ENCODE assay signal across 19 cellular contexts in the genomic region with DNA sequence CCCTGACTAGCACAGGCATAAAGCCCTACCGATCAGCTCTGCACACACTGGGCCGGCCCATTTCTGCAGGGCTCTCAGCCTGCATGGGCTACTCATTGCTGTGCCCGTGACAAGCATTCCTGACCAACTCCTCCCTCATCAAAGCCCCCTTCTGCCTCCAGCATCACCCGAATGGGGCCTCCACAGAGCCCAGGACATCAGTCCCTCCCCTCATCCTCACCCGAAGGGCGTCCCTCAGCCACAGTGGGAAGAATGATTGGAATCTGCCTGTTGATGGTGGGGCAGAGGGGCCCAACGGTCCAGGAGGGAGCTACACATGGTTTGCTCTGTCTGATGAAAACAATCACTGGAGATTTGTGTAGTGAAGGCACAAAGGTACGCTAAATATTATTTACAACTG. TPM values are rescaled to one million over a fixed set of nuclear protein-coding genes. Genes with fewer than 3 reads are reported as not detected.
"Had no signal": no experiment of that assay in that cellular context is flagged by ENCODE, and none has a peak within 500 bp of the region (broad histone marks: within the 10 kb centered on the region; RNA-seq: fewer than 3 reads in every experiment).

No MANE protein-coding gene starts in this region.

- H3K36me3 Mint-ChIP-seq: activated naive CD8-positive, alpha-beta T cell treated with anti-CD3 and anti-CD28 coated beads for 36 hours; stimulated activated naive B cell treated with anti-CD40 and anti-IgM and Interleukin-4, amounts not matched to agents 10 μg/mL and 1 μg/mL and 100 μg/mL, for 72 hours had no signal

- H3K9me3 ChIP-seq: pancreas had no signal

- H3K27me3 ChIP-seq: dorsolateral prefrontal cortex, pancreas had no signal

- FAIRE-seq: islet of Langerhans, pancreas had no signal

- ATAC-seq: activated T-helper 17 cell treated with anti-CD3 and anti-CD28 coated beads, Interleukin-2, amount 50 U/mL, for 72 hours; pancreas had no signal

- H3K9me3 Mint-ChIP-seq: activated naive CD8-positive, alpha-beta T cell treated with anti-CD3 and anti-CD28 coated beads for 36 hours; activated T-helper 17 cell treated with anti-CD3 and anti-CD28 coated beads, Interleukin-2, amount 50 U/mL, for 72 hours had no signal

- H3K36me3 ChIP-seq: pancreas, WERI-Rb-1 had no signal

- H3K4me3 Mint-ChIP-seq: activated naive CD8-positive, alpha-beta T cell treated with anti-CD3 and anti-CD28 coated beads for 36 hours; activated T-helper 17 cell treated with anti-CD3 and anti-CD28 coated beads, Interleukin-2, amount 50 U/mL, for 72 hours; stimulated activated naive B cell treated with anti-CD40 and anti-IgM and Interleukin-4, amounts not matched to agents 10 μg/mL and 1 μg/mL and 100 μg/mL, for 72 hours had no signal

- H3K4me1 ChIP-seq: pancreas had no signal

- H3K27me3 Mint-ChIP-seq: activated naive CD8-positive, alpha-beta T cell treated with anti-CD3 and anti-CD28 coated beads for 36 hours had no signal

- H3K27ac ChIP-seq: dorsolateral prefrontal cortex, pancreas, WERI-Rb-1 had no signal

- DNase-seq: activated CD4-positive, alpha-beta T cell treated with anti-CD3 and anti-CD28 coated beads, Interleukin-2, amount 50 U/mL, for 48 hours; activated naive CD4-positive, alpha-beta T cell; activated naive CD8-positive, alpha-beta T cell treated with anti-CD3 and anti-CD28 coated beads for 36 hours; activated T-cell treated with anti-CD3 and anti-CD28 coated beads, Interleukin-2, amount 50 U/mL, for 1 hour; amniotic stem cell; caudate nucleus; dorsolateral prefrontal cortex; erythroblast; foreskin melanocyte; glutamatergic neuron; hippocampal formation; pancreas; stimulated activated naive B cell treated with anti-CD40 and anti-IgM and Interleukin-4, amounts not matched to agents 10 μg/mL and 1 μg/mL and 100 μg/mL, for 72 hours; SW 1271; T-helper 2 cell; WERI-Rb-1 had no signal

- H3K4me1 Mint-ChIP-seq: activated naive CD8-positive, alpha-beta T cell treated with anti-CD3 and anti-CD28 coated beads for 36 hours; activated T-helper 17 cell treated with anti-CD3 and anti-CD28 coated beads, Interleukin-2, amount 50 U/mL, for 72 hours had no signal

- H3K27ac Mint-ChIP-seq: activated naive CD8-positive, alpha-beta T cell treated with anti-CD3 and anti-CD28 coated beads for 36 hours; activated T-helper 17 cell treated with anti-CD3 and anti-CD28 coated beads, Interleukin-2, amount 50 U/mL, for 72 hours; stimulated activated naive B cell treated with anti-CD40 and anti-IgM and Interleukin-4, amounts not matched to agents 10 μg/mL and 1 μg/mL and 100 μg/mL, for 72 hours had no signal

- H3K4me3 ChIP-seq: dorsolateral prefrontal cortex, lung, pancreas had no signal

RNA-seq across cellular contexts. Expression of a gene that starts 43.8 kb away (rescaled TPM):
- total RNA-seq: activated T-helper 17 cell treated with anti-CD3 and anti-CD28 coated beads, Interleukin-2, amount 50 U/mL, for 72 hours had no signal
